Comparison of ENCODE assay signal across 5 cellular contexts in the genomic region with DNA sequence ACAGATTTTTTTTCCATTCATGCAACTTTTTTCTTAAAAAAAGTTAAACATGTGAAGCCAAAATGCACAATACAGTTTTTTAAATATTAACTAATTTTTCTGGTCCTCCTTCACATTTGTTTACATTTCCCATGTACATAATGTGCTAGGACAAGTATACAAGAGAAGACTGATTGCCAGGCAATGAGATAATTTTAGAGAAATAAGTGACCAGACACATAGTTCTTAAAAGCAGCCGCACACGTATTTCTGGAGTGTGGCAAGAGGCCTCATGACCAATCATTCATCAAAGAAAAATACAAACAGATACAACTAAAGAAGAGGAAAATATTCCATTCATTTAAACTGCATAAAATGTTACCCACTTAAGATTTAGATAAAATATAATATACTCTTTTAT. TPM values are rescaled to one million over a fixed set of nuclear protein-coding genes. Genes with fewer than 3 reads are reported as not detected.
"Had no signal": no experiment of that assay in that cellular context is flagged by ENCODE, and none has a peak within 500 bp of the region (broad histone marks: within the 10 kb centered on the region; RNA-seq: fewer than 3 reads in every experiment).

No MANE protein-coding gene starts in this region.

RNA-seq across cellular contexts. Expression of gene TBC1D28, which starts 22.1 kb away (rescaled TPM):
- total RNA-seq: HepG2, HT-29, HT1080, IMR-90, K562 had no signal
